In the genomic region with DNA sequence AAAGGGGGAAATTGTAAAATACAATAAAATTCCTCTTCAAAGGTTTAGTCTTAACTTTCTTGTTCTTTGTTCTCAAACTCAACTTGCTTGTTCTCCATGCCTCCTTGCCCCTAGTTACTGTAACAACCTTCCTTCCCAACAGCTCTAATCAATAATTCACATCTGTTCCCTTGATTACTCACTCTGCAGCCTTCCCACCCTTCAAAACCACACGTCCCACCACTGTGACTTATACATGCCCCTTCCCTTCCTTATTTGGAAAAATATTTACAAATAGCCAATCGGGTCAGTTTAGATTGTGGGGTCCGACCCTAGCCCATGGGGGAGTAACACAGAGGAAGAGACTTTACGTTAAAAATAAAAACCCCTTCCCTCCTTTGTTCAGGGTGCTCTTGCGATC, we compare ENCODE assay signal across 8 cellular contexts. TPM values are rescaled to one million over a fixed set of nuclear protein-coding genes. Genes with fewer than 3 reads are reported as not detected.
DNase-seq lines count a peak whose midpoint lies in the region; ATAC-seq, FAIRE-seq and TF ChIP-seq lines count a peak whose summit lies in the region.

No MANE protein-coding gene starts in this region.

- no peak for ATAC-seq in GM19023 (IDR thresholded peaks at IDR 0.05; ENCODE audit: unreplicated experiment)
- ATAC-seq in HG02970 (IDR thresholded peaks at IDR 0.05; ENCODE audit: low FRiP score, unreplicated experiment) = no peak

- H3F3A ChIP-seq in GM23248 (ENCODE audit: insufficient read depth) = peaks cover 25% of the 10 kb centered on the region

- no peaks in the 10 kb centered on the region; the same call in 1 of the 2 replicates for H3K9me3 ChIP-seq in BE2C
- no peaks in the 10 kb centered on the region for H3K9me3 ChIP-seq in GM23248 (ENCODE audit: low read depth)
- H3K9me3 ChIP-seq in SJSA1 (replicated peaks) = peaks cover 13% of the 10 kb centered on the region
- no peaks in the 10 kb centered on the region for H3K9me3 ChIP-seq in endothelial cell of umbilical vein (replicated peaks; ENCODE audit: control insufficient read depth, insufficient read depth, low read length)
- H3K9me3 ChIP-seq in neuron (ENCODE audit: low read length) = peaks cover 27% of the 10 kb centered on the region

- H3K4me2 ChIP-seq in GM23248 (ENCODE audit: unreplicated experiment) (peak overlapping the region; percentile 88), endothelial cell of umbilical vein (ENCODE audit: insufficient read depth, low read length) (peak overlapping the region; percentile 90)

- intact Hi-C loops in endothelial cell of umbilical vein (cut with micrococcal nuclease) = loop anchor here (2.0 to 10.0 kb wide), 2 partner anchors 33 to 235 kb away; a partner anchor contains a TSS

- TF ChIP-seq POLR2A in endothelial cell of umbilical vein (IDR thresholded peaks at IDR 0.05; ENCODE audit: low read depth, low read length) = no peak

- H4K20me1 ChIP-seq in GM23248 (ENCODE audit: insufficient read depth) (no peaks in the 10 kb centered on the region), endothelial cell of umbilical vein (replicated peaks; ENCODE audit: control insufficient read depth, extremely low read depth, insufficient read depth, low read length) (no peaks in the 10 kb centered on the region)

- POLR2A ChIA-PET in endothelial cell of umbilical vein (lab: Charles Lee) = interaction anchor here (0.8 to 2.1 kb wide), 5 partner anchors 25 to 761 kb away, joined by 3 to 8 read pairs (median 4); a partner anchor contains a TSS

- H3K79me2 ChIP-seq in GM23248 (ENCODE audit: insufficient read depth) = peaks cover 33% of the 10 kb centered on the region
- H3K79me2 ChIP-seq in endothelial cell of umbilical vein (ENCODE audit: control insufficient read depth, insufficient read depth, low read length) = peaks cover 19% of the 10 kb centered on the region

- in situ Hi-C loops in GM23248 (cut with MboI) (no loop called here), G401 (cut with HindIII; ENCODE audit: low sequenced_read_pairs) (no loop called here)

- H3K4me1 ChIP-seq in BE2C (no peaks in the 10 kb centered on the region), GM23248 (ENCODE audit: insufficient read depth) (peaks cover 4% of the 10 kb centered on the region; the same call in 1 of the 2 replicates), SJSA1 (replicated peaks) (no peaks in the 10 kb centered on the region), endothelial cell of umbilical vein (ENCODE audit: control insufficient read depth, extremely low read depth, insufficient read depth, low read length) (no peaks in the 10 kb centered on the region), neuron (ENCODE audit: insufficient read depth, low read length) (peaks cover 11% of the 10 kb centered on the region)

- dilution Hi-C loops in endothelial cell of umbilical vein (cut with MboI; ENCODE audit: extremely low pct_ligation_motif_present, low sequenced_read_pairs) = no loop called here

- no peaks in the 10 kb centered on the region for H3K27me3 ChIP-seq in BE2C
- H3K27me3 ChIP-seq in GM23248 (replicated peaks; ENCODE audit: insufficient read depth) = no peaks in the 10 kb centered on the region
- H3K27me3 ChIP-seq in SJSA1 (replicated peaks) = no peaks in the 10 kb centered on the region
- H3K27me3 ChIP-seq in endothelial cell of umbilical vein (ENCODE audit: control insufficient read depth in 2 of 2, insufficient read depth in 2 of 2, low read length in 2 of 2) = no peaks in the 10 kb centered on the region
- no peaks in the 10 kb centered on the region for H3K27me3 ChIP-seq in neuron (ENCODE audit: insufficient read depth, low read length)

- 2% methylated on average over 5 of the region's 5 CpGs for WGBS in GM23248 (ENCODE audit: low coverage in 1 of 2, low lambda C conversion rate in 2 of 2, missing lambda C conversion rate in 2 of 2), 2 experiments

- no peak for DNase-seq in BE2C
- DNase-seq in GM23248 = peak; percentile 75
- no peak for DNase-seq in SJSA1 (ENCODE audit: low read depth in 1 of 2, low spot score in 2 of 2)
- DNase-seq in endothelial cell of umbilical vein (ENCODE audit: low read depth, low spot score) = no peak
- DNase-seq in G401 (ENCODE audit: low spot score) = no peak

- peak overlapping the region; percentile 93 for H2AFZ ChIP-seq in GM23248
- H2AFZ ChIP-seq in endothelial cell of umbilical vein (ENCODE audit: low read depth, low read length) = peak overlapping the region; percentile 27
- peak overlapping the region; percentile 76 for H2AFZ ChIP-seq in neuron (ENCODE audit: low read depth, low read length)

- no peaks in the 10 kb centered on the region for H3K9me2 ChIP-seq in GM23248 (ENCODE audit: insufficient read depth)

- H3K36me3 ChIP-seq in BE2C (peaks cover 3% of the 10 kb centered on the region; the same call in 1 of the 2 replicates), GM23248 (ENCODE audit: low read depth) (peaks cover 2% of the 10 kb centered on the region; the same call in 1 of the 2 replicates), SJSA1 (peaks cover 5% of the 10 kb centered on the region; the same call in 1 of the 2 replicates), endothelial cell of umbilical vein (ENCODE audit: control insufficient read depth in 2 of 2, extremely low read depth in 1 of 2, insufficient read depth in 2 of 2, low read length in 2 of 2) (no peaks in the 10 kb centered on the region), neuron (ENCODE audit: insufficient read depth, low read length) (peaks cover 19% of the 10 kb centered on the region)

- H3K27ac ChIP-seq in GM23248 = peak overlapping the region; percentile 89
- H3K27ac ChIP-seq in SJSA1 = no peak overlapping the region
- H3K27ac ChIP-seq in endothelial cell of umbilical vein (ENCODE audit: insufficient read depth, low read depth, low read length) = no peak overlapping the region

- CTCF ChIA-PET in endothelial cell of umbilical vein (lab: Charles Lee) = no interaction called here

- no TSS peak for BruUV-seq in endothelial cell of umbilical vein (replicated peaks; lab: Mats Ljungman, UMichigan)

- TF ChIP-seq CTCF in BE2C (IDR thresholded peaks at IDR 0.05; ENCODE audit: low read depth, low read length) (no peak), endothelial cell of umbilical vein (IDR thresholded peaks at IDR 0.05; ENCODE audit: extremely low read depth in 1 of 2, insufficient read depth in 1 of 2, low read depth in 1 of 2, low read length in 2 of 2) (no peak)

- H3K9me1 ChIP-seq in endothelial cell of umbilical vein (replicated peaks; ENCODE audit: control insufficient read depth, extremely low read depth, insufficient read depth, low read length) = no peaks in the 10 kb centered on the region

- H3K9ac ChIP-seq in GM23248 = peak overlapping the region; percentile 88
- no peak overlapping the region for H3K9ac ChIP-seq in endothelial cell of umbilical vein (replicated peaks; ENCODE audit: extremely low read depth, insufficient read depth, low read length)

- no peak for FAIRE-seq in endothelial cell of umbilical vein (lab: Jason Lieb, UNC)

- H3K4me3 ChIP-seq in BE2C (ENCODE audit: low read depth, low read length) (peak overlapping the region; percentile 91), GM23248 (peak overlapping the region; percentile 91), SJSA1 (peak overlapping the region; percentile 53), endothelial cell of umbilical vein (replicated peaks in 1 of 3; ENCODE audit: insufficient read depth in 1 of 3, low read depth in 1 of 3, low read length in 3 of 3) (peak overlapping the region; percentile 53 to 77 (median 72)), neuron (ENCODE audit: low read length) (peak overlapping the region; percentile 92)

TF ChIP-seq in endothelial cell of umbilical vein, 7 proteins besides CTCF, POLR2A, EP300 and RAD21:
- TF ChIP-seq MYC (IDR thresholded peaks at IDR 0.05; ENCODE audit: low read depth, low read length) = no peak
- TF ChIP-seq EZH2 (IDR thresholded peaks at IDR 0.05; ENCODE audit: borderline replicate concordance, low read depth, low read length, severe bottlenecking) = no peak
- TF ChIP-seq FOS (IDR thresholded peaks at IDR 0.05; ENCODE audit: borderline replicate concordance, insufficient read depth, low read length) = no peak

RNA-seq across cellular contexts. Expression of a gene that starts 0.6 kb away (rescaled TPM):
- 2.6 TPM for polyA plus RNA-seq in BE2C (2012; ENCODE audit: insufficient read depth, insufficient read length, low read depth)
- 5.0 and 7.0 TPM in 2 replicates for total RNA-seq in GM23248 (2014; rRNA removed; shearing (Covaris generic))
- polyA plus RNA-seq in GM23248 (2016; fragmentation: Nextera tagmentation; extraction: Ambion mirVana) = 3.8 and 4.5 TPM in 2 replicates
- total RNA-seq in SJSA1 (2014; rRNA removed; shearing (Covaris generic)) = 12.6 and 14.6 TPM in 2 replicates
- total RNA-seq in endothelial cell of umbilical vein = 5.6 and 9.9 TPM in 2 replicates
- polyA plus RNA-seq in endothelial cell of umbilical vein = 8.1 and 8.9 TPM in 2 replicates
- 9.6 and 10.7 TPM in 2 replicates for polyA plus RNA-seq in endothelial cell of umbilical vein (2011; cell fraction: cytosol; rRNA removed)
- 13.7 and 19.2 TPM in 2 replicates for polyA plus RNA-seq in endothelial cell of umbilical vein (2011; cell fraction: nucleus; rRNA removed)
- polyA plus RNA-seq in endothelial cell of umbilical vein (2012) = 2.1 and 2.2 TPM in 2 replicates
- 13.8 and 14.7 TPM in 2 replicates for polyA minus RNA-seq in endothelial cell of umbilical vein
- not detected for polyA minus RNA-seq in endothelial cell of umbilical vein (2011; cell fraction: cytosol; rRNA and poly(A)+ RNA removed)
- polyA minus RNA-seq in endothelial cell of umbilical vein (2011; cell fraction: nucleus; rRNA and poly(A)+ RNA removed) = 21.2 and 30.3 TPM in 2 replicates
- total RNA-seq in G401 (2014; rRNA removed; shearing (Covaris generic)) = not detected in 2 replicates

RNA-seq across cellular contexts. Expression of a gene that starts 34.4 kb away (rescaled TPM):
- 5.6 TPM for polyA plus RNA-seq in BE2C (2012; ENCODE audit: insufficient read depth, insufficient read length, low read depth)
- total RNA-seq in GM23248 (2014; rRNA removed; shearing (Covaris generic)) = 2.0 and 2.1 TPM in 2 replicates
- 2.9 and 3.2 TPM in 2 replicates for polyA plus RNA-seq in GM23248 (2016; fragmentation: Nextera tagmentation; extraction: Ambion mirVana)
- total RNA-seq in SJSA1 (2014; rRNA removed; shearing (Covaris generic)) = 1.6 and 3.0 TPM in 2 replicates
- 3.9 and 8.4 TPM in 2 replicates for total RNA-seq in endothelial cell of umbilical vein
- 0.64 and 0.86 TPM in 2 replicates for polyA plus RNA-seq in endothelial cell of umbilical vein
- 1.3 TPM in 2 replicates for polyA plus RNA-seq in endothelial cell of umbilical vein (2011; cell fraction: cytosol; rRNA removed)
- 2.7 and 3.0 TPM in 2 replicates for polyA plus RNA-seq in endothelial cell of umbilical vein (2011; cell fraction: nucleus; rRNA removed)
- polyA plus RNA-seq in endothelial cell of umbilical vein (2012) = 0.64 and 0.74 TPM in 2 replicates
- 1.3 and 1.9 TPM in 2 replicates for polyA minus RNA-seq in endothelial cell of umbilical vein
- polyA minus RNA-seq in endothelial cell of umbilical vein (2011; cell fraction: cytosol; rRNA and poly(A)+ RNA removed) = not detected
- polyA minus RNA-seq in endothelial cell of umbilical vein (2011; cell fraction: nucleus; rRNA and poly(A)+ RNA removed) = 2.7 and 4.3 TPM in 2 replicates
- total RNA-seq in G401 (2014; rRNA removed; shearing (Covaris generic)) = 0.12 and 1.0 TPM in 2 replicates

Comparison
In these comparisons a context has a peak if more than half of its experiments do, and no peak if none do; other contexts are left out.
1. H2AFZ ChIP-seq: peak in every context shown above with its lines; median percentile 93 in GM23248; 76 in neuron; 27 in endothelial cell of umbilical vein.